ENCODE assay signal across 1 cellular context in the genomic region with DNA sequence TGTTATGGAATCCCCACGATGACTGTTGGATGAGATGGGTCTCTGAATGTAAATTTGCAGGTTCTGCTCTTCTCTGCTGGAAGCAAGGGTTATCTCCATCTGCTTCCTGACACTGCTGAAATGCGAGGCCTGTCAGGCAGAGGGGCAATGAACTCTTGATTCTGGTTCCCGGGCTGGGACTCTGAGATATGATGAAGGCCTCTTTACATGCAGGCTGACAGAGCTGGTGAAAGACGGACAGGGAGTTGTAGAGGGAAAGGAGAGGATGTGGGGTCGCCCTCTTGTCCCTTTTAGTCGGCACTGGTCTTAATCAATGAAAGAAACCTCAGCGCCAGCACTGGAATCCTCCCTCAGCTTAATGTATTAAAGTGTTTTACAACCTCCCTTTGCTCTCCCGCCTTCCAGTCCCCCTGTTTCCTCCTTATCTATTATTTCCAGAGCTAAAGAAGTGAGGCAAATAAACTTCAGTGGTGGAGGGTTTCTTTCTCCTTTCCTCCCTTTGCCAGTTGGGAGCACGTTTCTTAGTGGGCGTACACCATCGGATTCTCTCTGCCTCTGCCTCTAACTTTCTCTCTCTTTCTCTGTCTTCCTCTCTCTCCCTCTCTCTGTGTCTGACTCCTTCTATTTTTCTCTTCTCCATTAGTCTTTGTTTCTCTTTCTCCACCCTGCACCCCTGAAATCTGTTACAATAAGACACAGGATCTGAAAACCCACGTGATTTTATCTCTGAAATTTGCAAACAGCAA.
TF ChIP-seq lines count a peak whose summit lies in the region.

No MANE protein-coding gene starts in this region.

TF ChIP-seq in K562, 482 proteins besides CTCF, POLR2A, EP300 and RAD21 (continued from another document and continues in another):
- TF ChIP-seq ZBTB40 (IDR thresholded peaks at IDR 0.05) = peak; percentile 16; the same call in 1 of the 2 replicates
- no peak for TF ChIP-seq ZBTB40 (CRISPR knock-in tag; IDR thresholded peaks at IDR 0.05)
- TF ChIP-seq, protein P1, sequence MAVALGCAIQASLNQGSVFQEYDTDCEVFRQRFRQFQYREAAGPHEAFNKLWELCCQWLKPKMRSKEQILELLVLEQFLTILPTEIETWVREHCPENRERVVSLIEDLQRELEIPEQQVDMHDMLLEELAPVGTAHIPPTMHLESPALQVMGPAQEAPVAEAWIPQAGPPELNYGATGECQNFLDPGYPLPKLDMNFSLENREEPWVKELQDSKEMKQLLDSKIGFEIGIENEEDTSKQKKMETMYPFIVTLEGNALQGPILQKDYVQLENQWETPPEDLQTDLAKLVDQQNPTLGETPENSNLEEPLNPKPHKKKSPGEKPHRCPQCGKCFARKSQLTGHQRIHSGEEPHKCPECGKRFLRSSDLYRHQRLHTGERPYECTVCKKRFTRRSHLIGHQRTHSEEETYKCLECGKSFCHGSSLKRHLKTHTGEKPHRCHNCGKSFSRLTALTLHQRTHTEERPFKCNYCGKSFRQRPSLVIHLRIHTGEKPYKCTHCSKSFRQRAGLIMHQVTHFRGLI (CRISPR knock-in tag; IDR thresholded peaks at IDR 0.05) = no peak
- peak; percentile 96 for TF ChIP-seq CBFA2T3 (IDR thresholded peaks at IDR 0.05)
- no peak for TF ChIP-seq ZNF57 (CRISPR knock-in tag; IDR thresholded peaks at IDR 0.05)
- TF ChIP-seq GATA2 (CRISPR knock-in tag; IDR thresholded peaks at IDR 0.05) = peak; percentile 80
- peak; percentile 24; the same call in 1 of the 2 replicates for TF ChIP-seq MGA (IDR thresholded peaks at IDR 0.05)
- 0 out of 2 replicates have a peak, but pooled peaks have one; percentile 19 for TF ChIP-seq ZNF24 (IDR thresholded peaks at IDR 0.05)
- no peak for TF ChIP-seq ARHGAP35 (IDR thresholded peaks at IDR 0.05; ENCODE audit: partially characterized antibody)
- TF ChIP-seq ZZZ3 (IDR thresholded peaks at IDR 0.05) = no peak
- TF ChIP-seq RBM25 (IDR thresholded peaks at IDR 0.05; ENCODE audit: low read depth, low read length, severe bottlenecking) = peak; percentile 14
- peak; percentile 49 for TF ChIP-seq RBBP5 (IDR thresholded peaks at IDR 0.05; ENCODE audit: borderline replicate concordance, insufficient read depth, low read length, poor library complexity, severe bottlenecking)
- TF ChIP-seq NCOA1 (IDR thresholded peaks at IDR 0.05; ENCODE audit: low read depth) = peak; percentile 47; the same call in 1 of the 2 replicates
- peak; percentile 14; the same call in 1 of the 2 replicates for TF ChIP-seq BCOR (IDR thresholded peaks at IDR 0.05)
- TF ChIP-seq E2F5 (CRISPR knock-in tag; IDR thresholded peaks at IDR 0.05) = no peak
- TF ChIP-seq, protein P2, sequence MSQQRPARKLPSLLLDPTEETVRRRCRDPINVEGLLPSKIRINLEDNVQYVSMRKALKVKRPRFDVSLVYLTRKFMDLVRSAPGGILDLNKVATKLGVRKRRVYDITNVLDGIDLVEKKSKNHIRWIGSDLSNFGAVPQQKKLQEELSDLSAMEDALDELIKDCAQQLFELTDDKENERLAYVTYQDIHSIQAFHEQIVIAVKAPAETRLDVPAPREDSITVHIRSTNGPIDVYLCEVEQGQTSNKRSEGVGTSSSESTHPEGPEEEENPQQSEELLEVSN (IDR thresholded peaks at IDR 0.05; ENCODE audit: borderline replicate concordance in 1 of 2, extremely low read depth in 1 of 2, insufficient read depth in 1 of 2, insufficient read length in 1 of 2, low read depth in 1 of 2, low read length in 1 of 2, poor library complexity in 1 of 2, severe bottlenecking in 1 of 2) = peak; percentile 19 to 52
- peak; percentile 74; the same call in 1 of the 2 replicates for TF ChIP-seq ETV1 (tag; conservative IDR thresholded peaks at IDR 0.05; ENCODE audit: low read depth)
- TF ChIP-seq GATAD2A (IDR thresholded peaks at IDR 0.05) = peak; percentile 47; the same call in 1 of the 2 replicates
- TF ChIP-seq ZBTB7A (IDR thresholded peaks at IDR 0.05; ENCODE audit: borderline replicate concordance, control insufficient read depth, low read depth, low read length) = peak; percentile 20; the same call in 1 of the 2 replicates
- TF ChIP-seq ZNF316 (IDR thresholded peaks at IDR 0.05) = peak; percentile 5; the same call in 1 of the 2 replicates
- peak; percentile 82 for TF ChIP-seq ZBTB2 (IDR thresholded peaks at IDR 0.05)
- TF ChIP-seq NFE2 (IDR thresholded peaks at IDR 0.05; ENCODE audit: low read depth) = peak; percentile 48; the same call in 1 of the 2 replicates
- TF ChIP-seq KDM1A (IDR thresholded peaks at IDR 0.05) = peak; percentile 83 to 84
- TF ChIP-seq BACH1 (tag; IDR thresholded peaks at IDR 0.05) = 0 out of 2 replicates have a peak, but pooled peaks have one; percentile 14
